In the genomic region with DNA sequence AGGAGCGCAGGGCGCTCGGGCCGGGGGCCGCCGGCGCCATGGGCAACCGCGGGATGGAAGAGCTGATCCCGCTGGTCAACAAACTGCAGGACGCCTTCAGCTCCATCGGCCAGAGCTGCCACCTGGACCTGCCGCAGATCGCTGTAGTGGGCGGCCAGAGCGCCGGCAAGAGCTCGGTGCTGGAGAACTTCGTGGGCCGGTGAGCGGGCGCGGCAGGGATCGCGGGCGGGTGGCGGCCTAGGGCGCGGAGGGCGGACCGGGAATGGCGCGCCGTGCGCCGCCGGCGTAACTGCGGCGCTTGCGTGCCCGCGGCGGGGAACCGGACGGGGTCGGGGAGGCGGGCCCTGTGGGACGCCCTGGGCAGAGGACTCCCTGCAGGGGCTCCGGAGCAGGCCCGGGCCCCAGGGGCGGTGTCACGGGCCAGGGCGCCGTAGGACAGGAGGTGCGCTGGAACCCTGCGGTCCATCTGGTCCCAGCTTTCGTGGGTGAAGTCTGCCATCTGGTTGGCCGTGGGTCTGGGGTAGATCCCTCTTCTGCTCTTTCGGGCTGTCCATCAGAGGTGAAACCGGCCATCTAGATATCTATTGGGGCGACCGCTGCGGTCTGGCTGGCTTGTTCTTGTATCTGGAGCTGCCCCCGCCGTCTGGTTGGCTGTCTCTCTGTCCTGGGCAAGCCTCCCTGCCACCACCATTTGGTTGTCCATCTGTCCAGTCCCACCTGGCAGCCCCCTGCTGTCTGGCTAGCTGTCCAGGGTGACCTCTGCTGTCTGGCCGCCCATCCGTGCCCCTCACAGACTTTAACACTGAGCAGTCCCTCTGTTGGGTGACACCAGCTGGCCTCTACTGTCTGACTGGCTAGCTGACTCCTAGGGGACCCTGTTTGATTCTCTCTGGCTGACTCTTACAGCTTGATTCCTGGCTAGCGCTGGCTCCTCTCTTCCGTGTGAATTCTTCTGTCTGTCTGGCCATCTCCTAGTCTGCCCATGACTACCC, we compare ENCODE assay signal across 8 cellular contexts. TPM values are rescaled to one million over a fixed set of nuclear protein-coding genes. Genes with fewer than 3 reads are reported as not detected.
DNase-seq lines count a peak whose midpoint lies in the region; ATAC-seq and TF ChIP-seq lines count a peak whose summit lies in the region.

No MANE protein-coding gene starts in this region.

- peaks cover 13% of the 10 kb centered on the region for H3K27me3 Mint-ChIP-seq in brain
- H3K27me3 Mint-ChIP-seq in immature natural killer cell (ENCODE audit: low read depth in 3 of 3), result peaks cover 0 to 12% (median 5%) of the 10 kb centered on the region in 3 donors

- H3K9me3 Mint-ChIP-seq in brain (no peaks in the 10 kb centered on the region), immature natural killer cell (no peaks in the 10 kb centered on the region)

- peak; percentile 12 for ATAC-seq in HG03280 (IDR thresholded peaks at IDR 0.05; ENCODE audit: unreplicated experiment)

- peak in 1 of 2 experiments; percentile 1 for TF ChIP-seq CTCF in brain (conservative IDR thresholded peaks at IDR 0.05)

- H3K36me3 Mint-ChIP-seq in brain (peaks cover 5% of the 10 kb centered on the region), immature natural killer cell (no peaks in the 10 kb centered on the region)

- peak in 2 of 3 experiments; percentile 23 to 31 for DNase-seq in activated CD8-positive, alpha-beta memory T cell treated with anti-CD3 and anti-CD28 coated beads for 48 hours (ENCODE audit: low read depth in 2 of 3, low spot score in 2 of 3)
- no peak for DNase-seq in activated CD8-positive, alpha-beta memory T cell treated with anti-CD3 and anti-CD28 coated beads for 24 hours
- DNase-seq in T-helper 22 cell (ENCODE audit: low read depth) (peak; percentile 30), immature natural killer cell (peak; percentile 54 to 66 (median 54)), NCI-H1694 (lab: John Stamatoyannopoulos, UW) (no peak)
- DNase-seq in stimulated activated CD4-positive, alpha-beta T cell treated with anti-CD3 and anti-CD28 coated beads, Interleukin-12 subunit alpha, Interleukin-12 subunit beta, amount 100 ng/mL, for 48 hours (ENCODE audit: low read depth in 2 of 3, low spot score in 1 of 3), result peak in 2 of 3 donors; percentile 22 to 44

- H3K27ac Mint-ChIP-seq in brain, result peak overlapping the region; percentile 87 to 97 (median 95)
- peak overlapping the region; percentile 90 to 97 (median 95) for H3K27ac Mint-ChIP-seq in immature natural killer cell

- H3K4me3 Mint-ChIP-seq in brain, result peak overlapping the region; percentile 91 to 99 (median 95)
- peak overlapping the region; percentile 96 to 99 (median 98) for H3K4me3 Mint-ChIP-seq in immature natural killer cell

- peaks cover 28% of the 10 kb centered on the region for H3K4me1 Mint-ChIP-seq in brain
- peaks cover 48% of the 10 kb centered on the region in 2 donors for H3K4me1 Mint-ChIP-seq in immature natural killer cell

RNA-seq across cellular contexts. Expression of a gene that starts 0.6 kb away (rescaled TPM):
- polyA plus RNA-seq in brain (ENCODE audit: insufficient read depth, low read depth, low replicate concordance) (134 TPM), immature natural killer cell (100 to 1,000 TPM in 1 of 3 donors, 10 to 100 TPM in 2; 62.9 to 170 (median 92.7) TPM)

RNA-seq across cellular contexts. Expression of a gene that starts 17.3 kb away (rescaled TPM):
- polyA plus RNA-seq in brain (ENCODE audit: insufficient read depth, low read depth, low replicate concordance) (23.5 TPM), immature natural killer cell (10 to 100 TPM; 25.5 to 48.1 (median 33.7) TPM)

Comparison
In these comparisons a context has a peak if more than half of its experiments do, and no peak if none do; other contexts are left out.
1. DNase-seq: peak in activated CD8-positive, alpha-beta memory T cell treated with anti-CD3 and anti-CD28 coated beads for 48 hours (2 of 3), T-helper 22 cell (single experiment), immature natural killer cell (3 of 3) and stimulated activated CD4-positive, alpha-beta T cell treated with anti-CD3 and anti-CD28 coated beads, Interleukin-12 subunit alpha, Interleukin-12 subunit beta, amount 100 ng/mL, for 48 hours (2 of 3); none in activated CD8-positive, alpha-beta memory T cell treated with anti-CD3 and anti-CD28 coated beads for 24 hours (single experiment) and NCI-H1694 (single experiment).